Comparison of ENCODE assay signal across 8 cellular contexts in genomic region chr20:25042531-25043498, GRCh38. TPM values are rescaled to one million over a fixed set of nuclear protein-coding genes. Genes with fewer than 3 reads are reported as not detected.
DNase-seq lines count a peak whose midpoint lies in the region; ATAC-seq, FAIRE-seq and TF ChIP-seq lines count a peak whose summit lies in the region.

No MANE protein-coding gene starts in this region.

- H3K4me1 ChIP-seq in Panc1 (ENCODE audit: control insufficient read depth, insufficient read depth, low read length) = peaks cover 14% of the 10 kb centered on the region
- H3K4me1 ChIP-seq in neuronal stem cell (ENCODE audit: control insufficient read depth in 2 of 2, insufficient read depth in 1 of 2, low read depth in 1 of 2, low read length in 2 of 2) = peaks cover 2 to 7% of the 10 kb centered on the region in 2 donors

- H2BK15ac ChIP-seq in neuronal stem cell (ENCODE audit: low read length) = peak overlapping the region; percentile 31

- H3K27ac ChIP-seq in Panc1 (ENCODE audit: low read length) = no peak overlapping the region
- no peak overlapping the region for H3K27ac ChIP-seq in neuronal stem cell (replicated peaks; ENCODE audit: low read length)

- no peak overlapping the region for H2BK120ac ChIP-seq in neuronal stem cell (ENCODE audit: low read depth, low read length)

- no peak overlapping the region for H3K4ac ChIP-seq in neuronal stem cell (ENCODE audit: low read length)

- peak overlapping the region; percentile 35 for H2AFZ ChIP-seq in neuronal stem cell (ENCODE audit: low read length)

- peak; percentile 13 for FAIRE-seq in bronchial epithelial cell (lab: Jason Lieb, UNC)

- no peaks in the 10 kb centered on the region for H3K36me3 ChIP-seq in Panc1 (ENCODE audit: control insufficient read depth, insufficient read depth, low read length)
- H3K36me3 ChIP-seq in bronchial epithelial cell (ENCODE audit: control insufficient read depth, insufficient read depth, low read length) = no peaks in the 10 kb centered on the region
- no peaks in the 10 kb centered on the region for H3K36me3 ChIP-seq in neuronal stem cell (replicated peaks in 1 of 2; ENCODE audit: control insufficient read depth in 2 of 2, insufficient read depth in 2 of 2, low read length in 2 of 2)

- no peak overlapping the region for H4K91ac ChIP-seq in neuronal stem cell (ENCODE audit: low read depth, low read length, poor library complexity)

- H3K23ac ChIP-seq in neuronal stem cell (ENCODE audit: low read depth, low read length, poor library complexity) = peak overlapping the region; percentile 69

- peak overlapping the region; percentile 7 for H3K9ac ChIP-seq in neuronal stem cell (ENCODE audit: low read depth, low read length, poor library complexity)

- intact Hi-C loops in Panc1 (cut with micrococcal nuclease; ENCODE audit: unreplicated experiment) = no loop called here

- no peak overlapping the region for H3K14ac ChIP-seq in neuronal stem cell (ENCODE audit: low read length)

- no peaks in the 10 kb centered on the region for H3K79me1 ChIP-seq in neuronal stem cell (ENCODE audit: low read depth, low read length)

- WGBS in neuronal stem cell (ENCODE audit: extremely low coverage in 2 of 2, insufficient read length in 2 of 2, insufficient replicate concordance in 1 of 2), 2 donors = no CpG with 5 or more reads among the region's 14 CpGs

- in situ Hi-C loops in Panc1 (cut with HindIII; ENCODE audit: low pct_unique_long_range_greater_than_20kb, low sequenced_read_pairs) = no loop called here

- H3K9me3 ChIP-seq in Panc1 (ENCODE audit: control insufficient read depth, insufficient read depth, low read depth, low read length) (no peaks in the 10 kb centered on the region), neuronal stem cell (replicated peaks in 1 of 2; ENCODE audit: control insufficient read depth in 2 of 2, insufficient read depth in 1 of 2, low read depth in 1 of 2, low read length in 2 of 2) (no peaks in the 10 kb centered on the region)

- H2BK5ac ChIP-seq in neuronal stem cell (ENCODE audit: low read length) = no peak overlapping the region

- H3K27me3 ChIP-seq in Panc1 (ENCODE audit: control insufficient read depth, insufficient read depth, low read length) (no peaks in the 10 kb centered on the region), bronchial epithelial cell (ENCODE audit: control insufficient read depth, insufficient read depth, low read length) (no peaks in the 10 kb centered on the region), neuronal stem cell (ENCODE audit: control insufficient read depth in 3 of 3, insufficient read depth in 3 of 3, low read depth in 1 of 3, low read length in 3 of 3) (peaks cover 0 to 32% (median 0%) of the 10 kb centered on the region in 3 experiments)

- ATAC-seq in GM19025 (IDR thresholded peaks at IDR 0.05; ENCODE audit: low read depth, unreplicated experiment) (peak; percentile 91), HG02870 (IDR thresholded peaks at IDR 0.05; ENCODE audit: unreplicated experiment) (peak; percentile 73), Panc1 (0 out of 2 replicates have a peak, but pooled peaks have one; percentile 26)

- H2BK12ac ChIP-seq in neuronal stem cell (ENCODE audit: low read length) = no peak overlapping the region

- TF ChIP-seq CTCF in Panc1 (IDR thresholded peaks at IDR 0.05) (no peak), bronchial epithelial cell (IDR thresholded peaks at IDR 0.05; ENCODE audit: insufficient read depth, low read length, severe bottlenecking) (no peak), foreskin fibroblast (IDR thresholded peaks at IDR 0.05; ENCODE audit: low read depth, low read length) (no peak)

- peak overlapping the region; percentile 68 for H2AK5ac ChIP-seq in neuronal stem cell (ENCODE audit: low read depth, low read length)

- H3K4me3 ChIP-seq in Panc1 (ENCODE audit: low read depth in 2 of 2, low read length in 2 of 2) (no peak overlapping the region), bronchial epithelial cell (ENCODE audit: low read depth, low read length) (no peak overlapping the region), neuronal stem cell (ENCODE audit: low read length in 2 of 2) (no peak overlapping the region), foreskin fibroblast (ENCODE audit: low read depth in 1 of 2, low read length in 2 of 2) (no peak overlapping the region)

- CTCF ChIA-PET in Panc1 (lab: Charles Lee) = no interaction called here

- no peak overlapping the region for H3K4me2 ChIP-seq in neuronal stem cell (ENCODE audit: insufficient read depth, low read length, poor library complexity, severe bottlenecking)

- H4K8ac ChIP-seq in neuronal stem cell (ENCODE audit: low read depth, low read length) = no peak overlapping the region

- DNase-seq in Panc1 (ENCODE audit: low read depth, low spot score) (no peak), bronchial epithelial cell (ENCODE audit: low read depth) (no peak), neuronal stem cell (ENCODE audit: low spot score) (no peak), foreskin fibroblast (no peak), LoVo (ENCODE audit: low spot score) (no peak), NCI-H1694 treated with DMSO at 0.1 percent for 48 hours (lab: John Stamatoyannopoulos, UW) (no peak)

- peak overlapping the region; percentile 77 for H3K18ac ChIP-seq in neuronal stem cell (ENCODE audit: low read length)

- POLR2A ChIA-PET in Panc1 (lab: Charles Lee) = no interaction called here

- BruUV-seq in Panc1 (replicated peaks; lab: Mats Ljungman, UMichigan) = no TSS peak

RNA-seq across cellular contexts. Expression of gene ACSS1, which starts 15.1 kb away (rescaled TPM):
- 32.2 TPM for total RNA-seq in Panc1 (2021; ENCODE audit: unreplicated experiment)
- polyA plus RNA-seq in Panc1 (2012; ENCODE audit: insufficient read length) = 21.7 TPM
- 0.64 and 1.8 TPM in 2 replicates for total RNA-seq in bronchial epithelial cell
- polyA plus RNA-seq in neuronal stem cell (2013, experiment 1 of 2) = 0.24 TPM
- 0.26 TPM for polyA plus RNA-seq in neuronal stem cell (2013, experiment 2 of 2)

RNA-seq across cellular contexts. Expression of gene VSX1, which starts 39.1 kb away (rescaled TPM):
- total RNA-seq in Panc1 (2021; ENCODE audit: unreplicated experiment) (0.21 TPM), bronchial epithelial cell (not detected in 2 replicates)
- not detected for polyA plus RNA-seq in Panc1 (2012; ENCODE audit: insufficient read length)
- polyA plus RNA-seq in neuronal stem cell (2013, experiment 1 of 2) = 0.73 TPM
- 0.78 TPM for polyA plus RNA-seq in neuronal stem cell (2013, experiment 2 of 2)

RNA-seq across cellular contexts. Expression of gene APMAP, which starts 50.3 kb away (rescaled TPM):
- total RNA-seq in Panc1 (2021; ENCODE audit: unreplicated experiment) (165 TPM), bronchial epithelial cell (207 and 221 TPM in 2 replicates)
- 147 TPM for polyA plus RNA-seq in Panc1 (2012; ENCODE audit: insufficient read length)
- polyA plus RNA-seq in neuronal stem cell (2013, experiment 1 of 2) = 56.3 TPM
- polyA plus RNA-seq in neuronal stem cell (2013, experiment 2 of 2) = 57.5 TPM

Comparison
In these comparisons a context has a peak if more than half of its experiments do, and no peak if none do; other contexts are left out.
1. ATAC-seq: peak in every context shown above with its lines; median percentile 91 in GM19025; 73 in HG02870; 26 in Panc1.
2. RNA of gene ACSS1, which starts 15.1 kb away (total RNA-seq): 32.2 TPM in Panc1 (single experiment); 0.64 to 1.8 TPM in bronchial epithelial cell; every median in the first group is over 10 times any median in the second.